Comparison of ENCODE assay signal across 21 cellular contexts in the genomic region with DNA sequence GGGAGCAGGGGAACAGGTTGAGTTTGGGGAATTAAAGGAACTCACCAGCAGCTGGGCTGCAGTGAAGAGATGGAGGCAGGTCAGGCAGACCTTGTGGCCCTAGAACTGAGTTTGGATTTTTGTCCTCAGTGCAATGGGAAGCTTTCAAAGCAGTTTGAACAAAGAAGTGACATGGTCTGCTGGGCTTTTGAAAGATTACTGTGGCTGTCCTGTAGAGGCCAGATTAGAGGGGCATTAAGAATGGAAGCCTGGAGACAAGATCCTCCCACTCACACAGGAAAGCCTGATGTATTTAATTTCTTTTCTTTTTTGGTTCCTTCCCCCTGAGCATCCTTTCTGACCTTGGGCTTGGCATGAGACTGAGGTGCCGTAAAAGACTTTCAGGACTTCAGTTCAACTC.
DNase-seq lines count a peak whose midpoint lies in the region; TF ChIP-seq lines count a peak whose summit lies in the region.
"Had no signal": no experiment of that assay in that cellular context is flagged by ENCODE, and none has a peak within 500 bp of the region (broad histone marks: within the 10 kb centered on the region; RNA-seq: fewer than 3 reads in every experiment).

No MANE protein-coding gene starts in this region.

- WGBS in neuronal stem cell (ENCODE audit: extremely low coverage in 2 of 2, insufficient read length in 2 of 2, insufficient replicate concordance in 1 of 2), 2 donors: no CpG with 5 or more reads among the region's 1 CpG

- H3K36me3 ChIP-seq in WERI-Rb-1: no peaks in the 10 kb centered on the region
- no peaks in the 10 kb centered on the region for H3K36me3 ChIP-seq in neuronal stem cell (replicated peaks in 1 of 2; ENCODE audit: control insufficient read depth in 2 of 2, insufficient read depth in 2 of 2, low read length in 2 of 2)
- H3K36me3 ChIP-seq in H7 (replicated peaks; ENCODE audit: control insufficient read depth, insufficient read depth, low read length): no peaks in the 10 kb centered on the region
- H3K36me3 ChIP-seq: BE2C, BLaER1 had no signal

- no peaks in the 10 kb centered on the region for H3K9me3 ChIP-seq in WERI-Rb-1 (ENCODE audit: severe bottlenecking)
- H3K9me3 ChIP-seq in neuronal stem cell (replicated peaks in 1 of 2; ENCODE audit: control insufficient read depth in 2 of 2, insufficient read depth in 1 of 2, low read depth in 1 of 2, low read length in 2 of 2): no peaks in the 10 kb centered on the region
- H3K9me3 ChIP-seq: BE2C, BLaER1 had no signal

- H4K8ac ChIP-seq in neuronal stem cell (ENCODE audit: low read depth, low read length): no peak overlapping the region

- H4K91ac ChIP-seq in neuronal stem cell (ENCODE audit: low read depth, low read length, poor library complexity): no peak overlapping the region

- intact Hi-C loops in head of caudate nucleus (cut with DNase I): no loop called here

- H3K27me3 ChIP-seq in WERI-Rb-1 (ENCODE audit: insufficient read depth, low read depth, severe bottlenecking) (no peaks in the 10 kb centered on the region), neuronal stem cell (ENCODE audit: control insufficient read depth in 3 of 3, insufficient read depth in 3 of 3, low read depth in 1 of 3, low read length in 3 of 3) (peaks cover 0 to 4% (median 0%) of the 10 kb centered on the region in 3 experiments), H7 (ENCODE audit: control insufficient read depth, insufficient read depth, low read length) (no peaks in the 10 kb centered on the region)
- H3K27me3 ChIP-seq: BE2C, BLaER1 had no signal

- H3K4me3 ChIP-seq in WERI-Rb-1 (ENCODE audit: low read depth, low read length) (no peak overlapping the region), neuronal stem cell (ENCODE audit: low read length in 2 of 2) (no peak overlapping the region), H7 (ENCODE audit: insufficient read depth, low read depth, low read length) (no peak overlapping the region)
- H3K4me3 ChIP-seq: BLaER1 had no signal

- no peak overlapping the region for H3K9ac ChIP-seq in neuronal stem cell (ENCODE audit: low read depth, low read length, poor library complexity)
- H3K9ac ChIP-seq: BLaER1 had no signal

- H2BK120ac ChIP-seq in neuronal stem cell (ENCODE audit: low read depth, low read length): no peak overlapping the region

- H2AK5ac ChIP-seq in neuronal stem cell (ENCODE audit: low read depth, low read length): no peak overlapping the region

- no peak overlapping the region for H2BK15ac ChIP-seq in neuronal stem cell (ENCODE audit: low read length)

- no peaks in the 10 kb centered on the region for H3K4me1 Mint-ChIP-seq in nephron progenitor cell
- H3K4me1 Mint-ChIP-seq: CD14-positive monocyte; CD4-positive, alpha-beta memory T cell; CD4-positive, CD25-positive, alpha-beta regulatory T cell; CD8-positive, alpha-beta memory T cell had no signal

- no peak overlapping the region for H3K18ac ChIP-seq in neuronal stem cell (ENCODE audit: low read length)

- no peaks in the 10 kb centered on the region for H3K36me3 Mint-ChIP-seq in nephron progenitor cell (ENCODE audit: low read depth)
- H3K36me3 Mint-ChIP-seq: CD14-positive monocyte; CD4-positive, alpha-beta memory T cell; CD4-positive, CD25-positive, alpha-beta regulatory T cell; CD8-positive, alpha-beta memory T cell had no signal

- no peak overlapping the region for H3K4me2 ChIP-seq in neuronal stem cell (ENCODE audit: insufficient read depth, low read length, poor library complexity, severe bottlenecking)
- H3K4me2 ChIP-seq: BLaER1 had no signal

- no peak overlapping the region for H3K14ac ChIP-seq in neuronal stem cell (ENCODE audit: low read length)

- DNase-seq in WERI-Rb-1 (peak; percentile 53), left kidney (ENCODE audit: low read depth, low spot score) (peak; percentile 64), neuronal stem cell (ENCODE audit: low spot score) (peak; percentile 17), iPS-NIHi11 (ENCODE audit: low spot score) (no peak), H7 (no peak), nephron progenitor cell (no peak), head of caudate nucleus (no peak)
- DNase-seq: 8988T; ACHN; BE2C; C1 segment of cervical spinal cord; CD4-positive, alpha-beta memory T cell; CD4-positive, CD25-positive, alpha-beta regulatory T cell; CD8-positive, alpha-beta memory T cell; COR-L47; DMS 273 treated with DMSO at 0.1 percent for 48 hours; DMS153; DMS53; GF-D8 had no signal

- H3K4me1 ChIP-seq in neuronal stem cell (ENCODE audit: control insufficient read depth in 2 of 2, insufficient read depth in 1 of 2, low read depth in 1 of 2, low read length in 2 of 2): peaks cover 0 to 10% of the 10 kb centered on the region in 2 donors
- H3K4me1 ChIP-seq: BE2C, BLaER1 had no signal

- TF ChIP-seq CTCF in WERI-Rb-1 (IDR thresholded peaks at IDR 0.05; ENCODE audit: low read depth, low read length) (no peak), nephron progenitor cell (IDR thresholded peaks at IDR 0.05) (no peak)

- no peaks in the 10 kb centered on the region for H3K27me3 Mint-ChIP-seq in nephron progenitor cell (ENCODE audit: low read depth, poor library complexity)
- H3K27me3 Mint-ChIP-seq: CD4-positive, alpha-beta memory T cell; CD4-positive, CD25-positive, alpha-beta regulatory T cell had no signal

- no peak overlapping the region for H2BK5ac ChIP-seq in neuronal stem cell (ENCODE audit: low read length)

- no peak overlapping the region for H2BK12ac ChIP-seq in neuronal stem cell (ENCODE audit: low read length)

- no peak overlapping the region for H3K27ac Mint-ChIP-seq in nephron progenitor cell
- H3K27ac Mint-ChIP-seq: CD14-positive monocyte; CD4-positive, alpha-beta memory T cell; CD4-positive, CD25-positive, alpha-beta regulatory T cell; CD8-positive, alpha-beta memory T cell had no signal

- H3K9me3 Mint-ChIP-seq in nephron progenitor cell: no peaks in the 10 kb centered on the region

- no peak overlapping the region for H3K4ac ChIP-seq in neuronal stem cell (ENCODE audit: low read length)

- no peak overlapping the region for H3K4me3 Mint-ChIP-seq in nephron progenitor cell
- H3K4me3 Mint-ChIP-seq: CD14-positive monocyte; CD4-positive, alpha-beta memory T cell; CD4-positive, CD25-positive, alpha-beta regulatory T cell; CD8-positive, alpha-beta memory T cell had no signal

- H3K27ac ChIP-seq in WERI-Rb-1 (0 out of 2 replicates have a peak overlapping the region, but pooled peaks have one; percentile 17), neuronal stem cell (replicated peaks; ENCODE audit: low read length) (no peak overlapping the region)
- H3K27ac ChIP-seq: BLaER1 had no signal

- H3K23ac ChIP-seq in neuronal stem cell (ENCODE audit: low read depth, low read length, poor library complexity): no peak overlapping the region

- H3K79me1 ChIP-seq in neuronal stem cell (ENCODE audit: low read depth, low read length): no peaks in the 10 kb centered on the region

- no peak overlapping the region for H2AFZ ChIP-seq in neuronal stem cell (ENCODE audit: low read length)

Comparison
In these comparisons a context has a peak if more than half of its experiments do, and no peak if none do; other contexts are left out.
1. DNase-seq: peak in WERI-Rb-1 (single experiment), left kidney (single experiment) and neuronal stem cell (single experiment); none in iPS-NIHi11 (single experiment), H7 (single experiment), nephron progenitor cell (single experiment) and head of caudate nucleus (0 of 42).